In genomic region chr7:18413447-18413846, GRCh38 we compare ENCODE assay signal across 21 cellular contexts.
"Had no signal": no experiment of that assay in that cellular context is flagged by ENCODE, and none has a peak within 500 bp of the region (broad histone marks: within the 10 kb centered on the region; RNA-seq: fewer than 3 reads in every experiment).

No MANE protein-coding gene starts in this region.

- ATAC-seq: foreskin keratinocyte, gastroesophageal sphincter, heart right ventricle, left cardiac atrium, left lung, left ventricle myocardium superior, lower lobe of right lung, mucosa of descending colon had no signal

- FAIRE-seq: endothelial cell of umbilical vein, islet of Langerhans, keratinocyte had no signal

- H3K9me3 ChIP-seq: esophagus muscularis mucosa, gastroesophageal sphincter, heart right ventricle, left lung, lower lobe of right lung, mucosa of descending colon had no signal

- H3K27ac ChIP-seq: coronary artery, dorsolateral prefrontal cortex, esophagus muscularis mucosa, foreskin keratinocyte, gastroesophageal sphincter, heart right ventricle, left lung, lower lobe of right lung had no signal

- DNase-seq: dermis blood vessel endothelial cell; dorsolateral prefrontal cortex; effector CD4-positive, alpha-beta T cell; effector memory CD4-positive, alpha-beta T cell; foreskin keratinocyte; head of caudate nucleus; heart right ventricle; hippocampal formation; left cardiac atrium; left lung; left ventricle myocardium superior; lower lobe of right lung; mesenchymal stem cell; mucosa of descending colon; naive B cell had no signal

- H3K4me1 ChIP-seq: esophagus muscularis mucosa, foreskin keratinocyte, gastroesophageal sphincter, heart right ventricle, left lung, lower lobe of right lung had no signal

- H3K4me3 ChIP-seq: coronary artery, dorsolateral prefrontal cortex, esophagus muscularis mucosa, gastroesophageal sphincter, heart right ventricle, left lung, lower lobe of right lung, mucosa of descending colon had no signal
